In the genomic region with DNA sequence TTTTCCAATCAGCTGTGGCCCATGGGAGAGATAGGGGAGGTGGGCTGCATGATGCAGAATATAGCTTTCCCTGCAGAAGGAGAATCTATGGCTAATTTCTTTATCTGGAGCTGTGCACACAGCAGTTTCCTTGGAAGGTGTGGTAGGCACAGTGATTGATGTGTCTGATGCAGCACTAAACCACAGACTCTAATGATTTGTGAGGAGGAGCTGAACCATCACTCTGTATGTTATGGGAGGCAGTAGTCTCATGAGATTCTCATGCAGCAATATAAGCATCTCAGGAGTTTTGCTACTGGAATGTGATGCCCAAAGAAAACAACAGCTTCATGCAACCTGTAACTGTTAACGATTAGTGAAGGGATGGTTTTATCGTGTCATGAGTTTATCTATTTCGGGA, we compare ENCODE assay signal across 22 cellular contexts.
A peak's percentile ranks its signal among the peaks of the same experiment; 100 is the strongest.
DNase-seq lines count a peak whose midpoint lies in the region; ATAC-seq and TF ChIP-seq lines count a peak whose summit lies in the region.
"Had no signal": no experiment of that assay in that cellular context is flagged by ENCODE, and none has a peak within 500 bp of the region (broad histone marks: within the 10 kb centered on the region; RNA-seq: fewer than 3 reads in every experiment).

No MANE protein-coding gene starts in this region.

- POLR2A ChIA-PET in HEK293T (lab: Yijun Ruan, JAX) = no interaction called here

- ATAC-seq in GM18511 (IDR thresholded peaks at IDR 0.05; ENCODE audit: unreplicated experiment) (peak; percentile 48), GM21717 (IDR thresholded peaks at IDR 0.05; ENCODE audit: unreplicated experiment) (peak; percentile 47), HG03280 (IDR thresholded peaks at IDR 0.05; ENCODE audit: unreplicated experiment) (peak; percentile 38)
- ATAC-seq: activated T-cell treated with anti-CD3 and anti-CD28 coated beads, Interleukin-2, amount 50 U/mL, for 4 hours; HepG2; mucosa of descending colon; stimulated activated effector memory CD8-positive, alpha-beta T cell treated with anti-CD3 and anti-CD28 coated beads, Interleukin-12 subunit alpha, Interleukin-12 subunit beta, amount 100 ng/mL, for 72 hours had no signal

- CTCF ChIA-PET in HEK293T (lab: Yijun Ruan, JAX) = no interaction called here

- DNase-seq in RPMI8226 (peak; percentile 31), HEK293T (ENCODE audit: extremely low spot score) (no peak), HuH-7 (ENCODE audit: low spot score) (no peak), NCI-H524 treated with DMSO at 0.1 percent for 48 hours (lab: John Stamatoyannopoulos, UW) (no peak), GM19240 (ENCODE audit: insufficient read length, low spot score) (no peak)
- DNase-seq: activated CD4-positive, alpha-beta T cell treated with anti-CD3 and anti-CD28 coated beads for 48 hours; activated T-cell treated with anti-CD3 and anti-CD28 coated beads, Interleukin-2, amount 50 U/mL, for 4 hours; BE2C; GDM1; kidney glomerular epithelial cell; mucosa of descending colon; NCI-H510A; ovary; SK-N-SH; spleen; stimulated activated CD4-positive, alpha-beta T cell treated with anti-CD3 and anti-CD28 coated beads, Interleukin-2, amount 100 ng/mL, for 48 hours; uterus had no signal

TF ChIP-seq in HEK293T, 16 proteins besides CTCF, POLR2A, EP300 and RAD21:
- no peak for TF ChIP-seq FOXM1 (IDR thresholded peaks at IDR 0.05; ENCODE audit: borderline replicate concordance)
- TF ChIP-seq ARNT (IDR thresholded peaks at IDR 0.05) = no peak
- no peak for TF ChIP-seq FOXK2 (IDR thresholded peaks at IDR 0.05)
- TF ChIP-seq, protein P1, sequence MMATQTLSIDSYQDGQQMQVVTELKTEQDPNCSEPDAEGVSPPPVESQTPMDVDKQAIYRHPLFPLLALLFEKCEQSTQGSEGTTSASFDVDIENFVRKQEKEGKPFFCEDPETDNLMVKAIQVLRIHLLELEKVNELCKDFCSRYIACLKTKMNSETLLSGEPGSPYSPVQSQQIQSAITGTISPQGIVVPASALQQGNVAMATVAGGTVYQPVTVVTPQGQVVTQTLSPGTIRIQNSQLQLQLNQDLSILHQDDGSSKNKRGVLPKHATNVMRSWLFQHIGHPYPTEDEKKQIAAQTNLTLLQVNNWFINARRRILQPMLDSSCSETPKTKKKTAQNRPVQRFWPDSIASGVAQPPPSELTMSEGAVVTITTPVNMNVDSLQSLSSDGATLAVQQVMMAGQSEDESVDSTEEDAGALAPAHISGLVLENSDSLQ (IDR thresholded peaks at IDR 0.05) = no peak
- no peak for TF ChIP-seq SUZ12 (IDR thresholded peaks at IDR 0.05)
- no peak for TF ChIP-seq FOXA1 (IDR thresholded peaks at IDR 0.05)
- no peak for TF ChIP-seq ZNF384 (IDR thresholded peaks at IDR 0.05)
- no peak for TF ChIP-seq L3MBTL2 (conservative IDR thresholded peaks at IDR 0.05)
- no peak for TF ChIP-seq BHLHE40 (IDR thresholded peaks at IDR 0.05; ENCODE audit: borderline replicate concordance)
- TF ChIP-seq SP1 (IDR thresholded peaks at IDR 0.05) = no peak
- TF ChIP-seq LEF1 (IDR thresholded peaks at IDR 0.05; ENCODE audit: borderline replicate concordance) = no peak
- TF ChIP-seq TARDBP (IDR thresholded peaks at IDR 0.05) = no peak
- no peak for TF ChIP-seq CTBP1 (IDR thresholded peaks at IDR 0.05; ENCODE audit: borderline replicate concordance)
- no peak for TF ChIP-seq HDGF (IDR thresholded peaks at IDR 0.05; ENCODE audit: borderline replicate concordance)
- no peak for TF ChIP-seq ELF4 (IDR thresholded peaks at IDR 0.05)
- TF ChIP-seq NFRKB (IDR thresholded peaks at IDR 0.05) = no peak
